8 cellular contexts compared by ENCODE assay signal in genomic region chr9:136665704-136666363, GRCh38. TPM values are rescaled to one million over a fixed set of nuclear protein-coding genes. Genes with fewer than 3 reads are reported as not detected.
DNase-seq lines count a peak whose midpoint lies in the region; ATAC-seq, FAIRE-seq and TF ChIP-seq lines count a peak whose summit lies in the region.

No MANE protein-coding gene starts in this region.

- intact Hi-C loops in heart left ventricle (cut with DNase I) (no loop called here), Right ventricle myocardium superior (cut with DNase I) (no loop called here)

- TF ChIP-seq POLR2A in heart left ventricle (IDR thresholded peaks at IDR 0.05) (no peak), GM12891 (IDR thresholded peaks at IDR 0.05; ENCODE audit: low read depth, low read length) (no peak)

- peaks cover 0 to 47% (median 0%) of the 10 kb centered on the region in 9 donors for H3K27me3 ChIP-seq in heart left ventricle

- TF ChIP-seq CTCF in heart left ventricle (IDR thresholded peaks at IDR 0.05), result peak in 2 of 12 donors; percentile 7 to 14
- TF ChIP-seq CTCF in WI38 (IDR thresholded peaks at IDR 0.05; ENCODE audit: low read depth, low read length), result no peak

- H3K4me3 ChIP-seq in heart left ventricle (peak overlapping the region; percentile 35 to 89 (median 79)), WI38 (ENCODE audit: low read depth, low read length) (peak overlapping the region; percentile 20; the same call in 1 of the 2 replicates), iPS-11a (ENCODE audit: low read depth, low read length) (peak overlapping the region; percentile 33)

- FAIRE-seq in urothelium cell line (lab: Jason Lieb, UNC) (no peak), GM12891 (lab: Jason Lieb, UNC) (no peak)

- ATAC-seq in heart left ventricle, result no peak
- no peak for ATAC-seq in Right ventricle myocardium superior (ENCODE audit: poor library complexity)
- ATAC-seq in GM21529 (IDR thresholded peaks at IDR 0.05; ENCODE audit: unreplicated experiment), result no peak

- WGBS in heart left ventricle, 4 donors, result 0 to 3% (median 1%) methylated on average over 7 to 108 of the region's 108 CpGs

- peaks cover 0 to 39% (median 7%) of the 10 kb centered on the region in 12 donors for H3K4me1 ChIP-seq in heart left ventricle

- DNase-seq in heart left ventricle (no peak), Right ventricle myocardium superior (no peak), urothelium cell line (ENCODE audit: low spot score) (peak; percentile 82), SHP77 treated with DMSO at 0.1 percent for 48 hours (lab: John Stamatoyannopoulos, UW) (no peak), GM12891 (ENCODE audit: insufficient read length, low spot score) (no peak)

- H3K27ac ChIP-seq in heart left ventricle, result peak overlapping the region; percentile 75 to 99 (median 90)

- peaks cover 0 to 63% (median 47%) of the 10 kb centered on the region in 9 donors for H3K36me3 ChIP-seq in heart left ventricle

- H3K9me3 ChIP-seq in heart left ventricle, result no peaks in the 10 kb centered on the region

TF ChIP-seq in GM12891, 5 proteins besides CTCF, POLR2A, EP300 and RAD21:
- TF ChIP-seq PAX5 (IDR thresholded peaks at IDR 0.05; ENCODE audit: insufficient read depth, low read length, severe bottlenecking), result no peak
- no peak for TF ChIP-seq SPI1 (IDR thresholded peaks at IDR 0.05; ENCODE audit: low read depth, low read length)
- no peak for TF ChIP-seq POLR2AphosphoS5 (IDR thresholded peaks at IDR 0.05; ENCODE audit: low read depth, low read length)
- TF ChIP-seq POU2F2 (IDR thresholded peaks at IDR 0.05; ENCODE audit: low read depth, low read length), result no peak
- no peak for TF ChIP-seq TAF1 (IDR thresholded peaks at IDR 0.05; ENCODE audit: low read depth, low read length)

RNA-seq across cellular contexts. Expression of gene EGFL7, which starts 3.1 kb away (rescaled TPM):
- total RNA-seq in heart left ventricle (100 to 1,000 TPM in 2 of 9 donors, 10 to 100 TPM in 7; 56.4 to 142 (median 94.0) TPM), Right ventricle myocardium superior (61.5 TPM)
- 100 to 1,000 TPM; 103 to 137 TPM for polyA plus RNA-seq in heart left ventricle
- polyA plus RNA-seq in GM12891 (2012; ENCODE audit: low read depth, missing spikeins), result 0.09 TPM

RNA-seq across cellular contexts. Expression of gene AGPAT2, which starts 21.4 kb away (rescaled TPM):
- total RNA-seq in heart left ventricle, result 10 to 100 TPM; 52.4 to 90.7 (median 62.5) TPM
- polyA plus RNA-seq in heart left ventricle, result 100 to 1,000 TPM in 1 of 2 donors, 10 to 100 TPM in 1; 88.8 to 122 TPM
- 48.6 TPM for total RNA-seq in Right ventricle myocardium superior
- polyA plus RNA-seq in GM12891 (2012; ENCODE audit: low read depth, missing spikeins), result 5.1 TPM

RNA-seq across cellular contexts. Expression of gene DIPK1B, which starts 46.5 kb away (rescaled TPM):
- 10 to 100 TPM; 14.4 to 46.3 (median 19.8) TPM for total RNA-seq in heart left ventricle
- 10 to 100 TPM; 18.1 to 24.4 TPM for polyA plus RNA-seq in heart left ventricle
- 15.1 TPM for total RNA-seq in Right ventricle myocardium superior
- polyA plus RNA-seq in GM12891 (2012; ENCODE audit: low read depth, missing spikeins), result 0.45 TPM

Comparison
In these comparisons a context has a peak if more than half of its experiments do, and no peak if none do; other contexts are left out.
1. H3K4me3 ChIP-seq: peak in every context shown above with its lines; median percentile 79 in heart left ventricle; 33 in iPS-11a; 20 in WI38.